In genomic region chr22:38313384-38313955, GRCh38 we compare ENCODE assay signal across 8 cellular contexts. TPM values are rescaled to one million over a fixed set of nuclear protein-coding genes. Genes with fewer than 3 reads are reported as not detected.
DNase-seq lines count a peak whose midpoint lies in the region; ATAC-seq, FAIRE-seq and TF ChIP-seq lines count a peak whose summit lies in the region.

No MANE protein-coding gene starts in this region.

- FAIRE-seq in GM12892 (lab: Jason Lieb, UNC) = no peak

- no peaks in the 10 kb centered on the region for H3K9me3 ChIP-seq in CD8-positive, alpha-beta memory T cell (ENCODE audit: low read length)
- no peaks in the 10 kb centered on the region for H3K9me3 ChIP-seq in RWPE2 (ENCODE audit: severe bottlenecking)
- H3K9me3 ChIP-seq in endodermal cell (ENCODE audit: control insufficient read depth, low read length) = no peaks in the 10 kb centered on the region

- no peak overlapping the region for H3K9ac ChIP-seq in endodermal cell (ENCODE audit: extremely low read depth, low read length, poor library complexity, severe bottlenecking)

- ATAC-seq in RWPE2 (ENCODE audit: low read depth) (peak; percentile 39), natural killer cell (no peak), HG02938 (IDR thresholded peaks at IDR 0.05; ENCODE audit: unreplicated experiment) (no peak)

- peaks cover 59 to 81% (median 67%) of the 10 kb centered on the region in 3 donors for H3K4me1 Mint-ChIP-seq in CD8-positive, alpha-beta memory T cell
- H3K4me1 Mint-ChIP-seq in endodermal cell = peaks cover 39% of the 10 kb centered on the region
- peaks cover 55 to 82% of the 10 kb centered on the region in 2 donors for H3K4me1 Mint-ChIP-seq in natural killer cell

- H3K36me3 ChIP-seq in CD8-positive, alpha-beta memory T cell (ENCODE audit: insufficient read depth, low read length) = no peaks in the 10 kb centered on the region
- H3K36me3 ChIP-seq in RWPE2 (ENCODE audit: low read depth) = peaks cover 61% of the 10 kb centered on the region
- peaks cover 50% of the 10 kb centered on the region for H3K36me3 ChIP-seq in endodermal cell (ENCODE audit: control insufficient read depth, insufficient read depth, low read length)

- H3K4me3 Mint-ChIP-seq in CD8-positive, alpha-beta memory T cell = peak overlapping the region in 5 of 7 donors; percentile 42 to 91 (median 78)
- H3K4me3 Mint-ChIP-seq in endodermal cell = peak overlapping the region; percentile 96
- H3K4me3 Mint-ChIP-seq in natural killer cell = peak overlapping the region; percentile 57

- intact Hi-C loops in natural killer cell (cut with micrococcal nuclease) = loop anchor here (10.0 kb wide), 1 partner anchor 109 kb away; the partner anchor contains the start of gene MAFF

- H3K4me1 ChIP-seq in CD8-positive, alpha-beta memory T cell (ENCODE audit: insufficient read depth, low read length) = peaks cover 47% of the 10 kb centered on the region
- H3K4me1 ChIP-seq in RWPE2 (ENCODE audit: insufficient read depth, poor library complexity, severe bottlenecking) = peaks cover 61% of the 10 kb centered on the region
- H3K4me1 ChIP-seq in endodermal cell (ENCODE audit: control insufficient read depth, insufficient read depth, low read length) = peaks cover 22% of the 10 kb centered on the region

- H3K36me3 Mint-ChIP-seq in CD8-positive, alpha-beta memory T cell = peaks cover 0 to 25% (median 0%) of the 10 kb centered on the region in 3 donors
- H3K36me3 Mint-ChIP-seq in endodermal cell (ENCODE audit: low read depth) (peaks cover 45% of the 10 kb centered on the region), natural killer cell (no peaks in the 10 kb centered on the region)

- peaks cover 0 to 1% of the 10 kb centered on the region in 2 donors for H3K27me3 Mint-ChIP-seq in CD8-positive, alpha-beta memory T cell
- H3K27me3 Mint-ChIP-seq in endodermal cell (ENCODE audit: insufficient read depth) (no peaks in the 10 kb centered on the region), natural killer cell (ENCODE audit: low read depth in 2 of 2) (no peaks in the 10 kb centered on the region)

- H3K27me3 ChIP-seq in CD8-positive, alpha-beta memory T cell (ENCODE audit: insufficient read depth, low read length, poor library complexity, severe bottlenecking) = no peaks in the 10 kb centered on the region
- H3K27me3 ChIP-seq in RWPE2 (ENCODE audit: insufficient read depth, poor library complexity, severe bottlenecking) (no peaks in the 10 kb centered on the region), endodermal cell (ENCODE audit: control insufficient read depth, insufficient read depth, low read length, poor library complexity, severe bottlenecking) (no peaks in the 10 kb centered on the region)

- DNase-seq in CD8-positive, alpha-beta memory T cell = peak in 3 of 5 donors; percentile 18 to 59 (median 35)
- peak; percentile 98 for DNase-seq in RWPE2 (ENCODE audit: low spot score)
- DNase-seq in endodermal cell = no peak
- no peak for DNase-seq in natural killer cell
- DNase-seq in DMS79 treated with DMSO at 0.1 percent for 48 hours (lab: John Stamatoyannopoulos, UW) = no peak
- no peak for DNase-seq in GM12892 (ENCODE audit: insufficient read length)
- DNase-seq in NCI-H2029 treated with DMSO at 0.1 percent for 48 hours (lab: John Stamatoyannopoulos, UW) = no peak

- no peak for TF ChIP-seq POLR2A in GM12892 (IDR thresholded peaks at IDR 0.05; ENCODE audit: low read depth, low read length)

- WGBS in endodermal cell (ENCODE audit: insufficient coverage in 1 of 2, insufficient read length in 1 of 2), 2 experiments = 89 to 95% methylated on average over 3 to 8 of the region's 11 CpGs

- CTCF ChIA-PET in CD8-positive, alpha-beta memory T cell (lab: Charles Lee) = interaction anchor here (1.1 kb wide), 1 partner anchor 57 kb away, joined by 3 read pairs; no protein-coding TSS in a partner anchor

- H3K27ac ChIP-seq in CD8-positive, alpha-beta memory T cell (ENCODE audit: low read depth, low read length) = no peak overlapping the region
- peak overlapping the region; percentile 98 for H3K27ac ChIP-seq in RWPE2 (ENCODE audit: poor library complexity, severe bottlenecking)
- peak overlapping the region; percentile 64 for H3K27ac ChIP-seq in endodermal cell (ENCODE audit: low read depth, low read length)

- H3K4me3 ChIP-seq in CD8-positive, alpha-beta memory T cell (ENCODE audit: low read length) = no peak overlapping the region
- H3K4me3 ChIP-seq in RWPE2 (ENCODE audit: severe bottlenecking) = peak overlapping the region; percentile 94
- H3K4me3 ChIP-seq in endodermal cell (ENCODE audit: low read length) = peak overlapping the region; percentile 100

- POLR2A ChIA-PET in CD8-positive, alpha-beta memory T cell (lab: Charles Lee) = no interaction called here

- H3K9me3 Mint-ChIP-seq in CD8-positive, alpha-beta memory T cell = no peaks in the 10 kb centered on the region
- H3K9me3 Mint-ChIP-seq in endodermal cell (no peaks in the 10 kb centered on the region), natural killer cell (no peaks in the 10 kb centered on the region)

- H3K27ac Mint-ChIP-seq in CD8-positive, alpha-beta memory T cell = peak overlapping the region; percentile 81 to 100 (median 94)
- H3K27ac Mint-ChIP-seq in endodermal cell (peak overlapping the region; percentile 98), natural killer cell (peak overlapping the region; percentile 88 to 95)

- no peak for TF ChIP-seq CTCF in RWPE2 (IDR thresholded peaks at IDR 0.05; ENCODE audit: poor library complexity, severe bottlenecking)
- no peak for TF ChIP-seq CTCF in endodermal cell (conservative IDR thresholded peaks at IDR 0.05)
- TF ChIP-seq CTCF in natural killer cell (IDR thresholded peaks at IDR 0.05) = no peak

RNA-seq across cellular contexts. Expression of gene CSNK1E, which starts 3.8 kb away (rescaled TPM):
- total RNA-seq in CD8-positive, alpha-beta memory T cell = 100 to 1,000 TPM; 102 to 105 TPM
- 14.1 TPM for polyA plus RNA-seq in CD8-positive, alpha-beta memory T cell
- total RNA-seq in endodermal cell (100 to 1,000 TPM; 224 to 229 TPM), natural killer cell (100 to 1,000 TPM; 126 to 178 (median 149) TPM)
- 167 TPM for polyA plus RNA-seq in endodermal cell (2013, experiment 1 of 2)
- polyA plus RNA-seq in endodermal cell (2013, experiment 2 of 2) = 148 TPM
- polyA plus RNA-seq in GM12892 (2012; ENCODE audit: missing spikeins) = 53.9 TPM

RNA-seq across cellular contexts. Expression of gene TMEM184B, which starts 40.7 kb away (rescaled TPM):
- 10 to 100 TPM; 29.0 to 31.7 TPM for total RNA-seq in CD8-positive, alpha-beta memory T cell
- polyA plus RNA-seq in CD8-positive, alpha-beta memory T cell = 23.4 TPM
- total RNA-seq in endodermal cell (10 to 100 TPM; 55.4 to 57.6 TPM), natural killer cell (10 to 100 TPM; 58.1 to 72.5 (median 68.6) TPM)
- polyA plus RNA-seq in endodermal cell (2013, experiment 1 of 2) = 56.1 TPM
- 47.2 TPM for polyA plus RNA-seq in endodermal cell (2013, experiment 2 of 2)
- 3.6 TPM for polyA plus RNA-seq in GM12892 (2012; ENCODE audit: missing spikeins)

Comparison
In these comparisons a context has a peak if more than half of its experiments do, and no peak if none do; other contexts are left out.
1. DNase-seq: peak in CD8-positive, alpha-beta memory T cell (3 of 5) and RWPE2 (single experiment); none in endodermal cell (single experiment), natural killer cell (single experiment), DMS79 treated with DMSO at 0.1 percent for 48 hours (single experiment), GM12892 (single experiment) and NCI-H2029 treated with DMSO at 0.1 percent for 48 hours (single experiment).
2. Peak in every context shown above with its lines, with median percentiles within 50 percentile points of each other: H3K27ac Mint-ChIP-seq and H3K4me3 Mint-ChIP-seq.